Comparison of ENCODE assay signal across 9 cellular contexts in the genomic region with DNA sequence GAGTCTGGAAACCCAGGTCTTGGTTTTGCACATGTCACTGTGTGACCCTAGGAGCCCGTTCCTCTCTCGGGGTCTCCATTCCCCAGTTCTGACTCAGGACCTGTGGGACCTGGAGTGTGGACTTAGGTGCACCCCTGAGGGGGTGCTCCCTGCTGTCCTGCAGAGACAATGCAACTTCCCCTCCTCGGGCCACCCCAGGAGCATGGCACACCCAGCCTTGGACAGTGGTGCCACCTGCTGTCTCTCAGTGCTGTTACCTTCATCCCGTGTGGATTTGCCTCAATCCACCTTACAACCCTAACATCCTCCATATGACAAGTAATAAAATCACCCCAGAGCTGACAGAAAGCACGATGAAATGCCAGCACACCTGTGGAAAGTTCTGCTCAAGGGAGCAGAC. TPM values are rescaled to one million over a fixed set of nuclear protein-coding genes. Genes with fewer than 3 reads are reported as not detected.
DNase-seq lines count a peak whose midpoint lies in the region; ATAC-seq and TF ChIP-seq lines count a peak whose summit lies in the region.
"Had no signal": no experiment of that assay in that cellular context is flagged by ENCODE, and none has a peak within 500 bp of the region (broad histone marks: within the 10 kb centered on the region; RNA-seq: fewer than 3 reads in every experiment).

No MANE protein-coding gene starts in this region.

- DNase-seq in HT-29 (ENCODE audit: low spot score) (peak; percentile 50), fibroblast of the aortic adventitia (ENCODE audit: low read depth) (no peak), superior temporal gyrus (ENCODE audit: extremely low spot score) (no peak)
- DNase-seq in activated CD4-positive, alpha-beta T cell treated with anti-CD3 and anti-CD28 coated beads for 24 hours (ENCODE audit: low read depth in 2 of 2), result peak; percentile 7 to 9
- DNase-seq in stimulated activated CD8-positive, alpha-beta memory T cell treated with anti-CD3 and anti-CD28 coated beads, Interleukin-12 subunit alpha, Interleukin-12 subunit beta, amount 100 ng/mL, for 1 hour (ENCODE audit: low read depth), result peak; percentile 2
- DNase-seq in activated CD4-positive, CD25-positive, alpha-beta regulatory T cell treated with anti-CD3 and anti-CD28 coated beads, Interleukin-2, amount 50 U/mL, for 72 hours, result no peak

- no peak for ATAC-seq in HG03378 (IDR thresholded peaks at IDR 0.05; ENCODE audit: unreplicated experiment)
- no peak for ATAC-seq in GM21526 (IDR thresholded peaks at IDR 0.05; ENCODE audit: low FRiP score, unreplicated experiment)

- H3K4me3 ChIP-seq in fibroblast of the aortic adventitia (ENCODE audit: low read depth, low read length), result no peak overlapping the region

- peak; percentile 21 for TF ChIP-seq CTCF in fibroblast of the aortic adventitia (IDR thresholded peaks at IDR 0.05; ENCODE audit: insufficient read depth, low read length)

RNA-seq across cellular contexts. Expression of gene CRYBB3, which starts 27.5 kb away (rescaled TPM):
- total RNA-seq in HT-29 (2014; rRNA removed; shearing (Covaris generic)), result 0.46 TPM in 1 of 2 replicates, not detected in the other
- total RNA-seq in fibroblast of the aortic adventitia (ENCODE audit: low replicate concordance), result not detected in 2 replicates
- total RNA-seq: fibroblast of lung had no signal

RNA-seq across cellular contexts. Expression of gene CRYBB2, which starts 47.3 kb away (rescaled TPM):
- not detected in 2 replicates for total RNA-seq in HT-29 (2014; rRNA removed; shearing (Covaris generic))
- not detected in 2 replicates for total RNA-seq in fibroblast of the aortic adventitia (ENCODE audit: low replicate concordance)
- total RNA-seq: fibroblast of lung had no signal

Comparison
In these comparisons a context has a peak if more than half of its experiments do, and no peak if none do; other contexts are left out.
1. DNase-seq: peak in HT-29 (single experiment), activated CD4-positive, alpha-beta T cell treated with anti-CD3 and anti-CD28 coated beads for 24 hours (2 of 2) and stimulated activated CD8-positive, alpha-beta memory T cell treated with anti-CD3 and anti-CD28 coated beads, Interleukin-12 subunit alpha, Interleukin-12 subunit beta, amount 100 ng/mL, for 1 hour (single experiment); none in fibroblast of the aortic adventitia (single experiment), superior temporal gyrus (single experiment) and activated CD4-positive, CD25-positive, alpha-beta regulatory T cell treated with anti-CD3 and anti-CD28 coated beads, Interleukin-2, amount 50 U/mL, for 72 hours (single experiment).